ENCODE assay signal across 8 cellular contexts in the genomic region with DNA sequence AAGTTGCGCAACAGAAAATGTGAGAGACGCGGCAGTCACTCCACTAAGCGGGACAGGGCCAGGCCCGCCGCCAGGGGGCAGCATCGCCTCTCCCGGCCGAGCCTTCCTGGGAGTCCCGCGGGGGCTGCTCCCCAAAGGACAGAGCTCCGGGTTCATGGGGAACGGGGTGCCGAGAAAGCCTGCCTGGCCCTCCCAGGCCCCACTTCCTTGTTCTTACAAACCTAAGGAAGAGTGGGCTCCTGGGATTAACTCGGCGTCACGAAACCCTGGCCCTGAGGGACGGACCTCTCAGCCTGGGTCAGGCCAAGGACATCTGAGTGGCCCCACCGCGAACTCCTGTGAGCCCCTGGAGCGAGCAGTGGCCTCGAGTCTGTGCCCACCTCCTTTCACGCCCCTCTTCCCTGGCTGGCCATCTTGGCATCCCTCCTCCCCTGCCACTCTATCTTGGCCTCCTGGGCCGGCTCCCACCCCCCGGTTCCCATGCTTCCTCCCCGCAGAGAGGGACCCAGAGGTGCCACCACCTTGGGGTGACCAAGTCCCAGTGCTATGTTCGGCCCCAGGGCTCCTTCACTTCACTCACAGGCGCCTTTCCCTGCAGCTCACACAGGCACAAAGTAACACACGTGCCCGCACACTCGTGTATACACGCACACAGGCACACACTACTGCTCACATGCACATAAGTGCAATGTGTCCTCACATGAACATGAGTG.
DNase-seq lines count a peak whose midpoint lies in the region; ATAC-seq and TF ChIP-seq lines count a peak whose summit lies in the region.

No MANE protein-coding gene starts in this region.

- peaks cover 0 to 2% (median 0%) of the 10 kb centered on the region in 4 donors for H3K4me1 Mint-ChIP-seq in CD4-positive, CD25-positive, alpha-beta regulatory T cell
- H3K4me1 Mint-ChIP-seq in activated naive CD4-positive, alpha-beta T cell treated with anti-CD3 and anti-CD28 coated beads, Interleukin-2, amount 10 ng/mL, durations not matched to agents 7 days and 5 days = no peaks in the 10 kb centered on the region
- H3K4me1 Mint-ChIP-seq in progenitor cell of endocrine pancreas (ENCODE audit: low read depth) = no peaks in the 10 kb centered on the region

- H3K27me3 Mint-ChIP-seq in CD4-positive, CD25-positive, alpha-beta regulatory T cell = peaks cover 23% of the 10 kb centered on the region
- H3K27me3 Mint-ChIP-seq in activated naive CD4-positive, alpha-beta T cell treated with anti-CD3 and anti-CD28 coated beads, Interleukin-2, amount 10 ng/mL, durations not matched to agents 7 days and 5 days = peaks cover 64% of the 10 kb centered on the region
- peaks cover 53% of the 10 kb centered on the region for H3K27me3 Mint-ChIP-seq in progenitor cell of endocrine pancreas

- intact Hi-C loops in Right ventricle myocardium superior (cut with DNase I) (loop anchor here (2.0 kb wide), 1 partner anchor 272 kb away; no protein-coding TSS in a partner anchor), vagina (cut with DNase I) (loop anchor here (5.0 to 10.0 kb wide), 2 partner anchors 166 to 273 kb away; no protein-coding TSS in a partner anchor)

- peak in 1 of 2 donors; percentile 23 for ATAC-seq in CD4-positive, CD25-positive, alpha-beta regulatory T cell (ENCODE audit: low read depth in 2 of 2)
- ATAC-seq in Right ventricle myocardium superior (ENCODE audit: poor library complexity) = peak; percentile 88
- ATAC-seq in GM19455 (IDR thresholded peaks at IDR 0.05; ENCODE audit: unreplicated experiment) = no peak

- H3K27ac ChIP-seq in CD4-positive, CD25-positive, alpha-beta regulatory T cell (ENCODE audit: insufficient read depth, low read length, poor library complexity, severe bottlenecking) = no peak overlapping the region
- H3K27ac ChIP-seq in SK-N-MC (no peak overlapping the region), vagina (no peak overlapping the region)

- H3K4me1 ChIP-seq in CD4-positive, CD25-positive, alpha-beta regulatory T cell (ENCODE audit: control insufficient read depth, insufficient read depth, low read length, poor library complexity, severe bottlenecking) = no peaks in the 10 kb centered on the region
- peaks cover 30% of the 10 kb centered on the region for H3K4me1 ChIP-seq in vagina

- TF ChIP-seq CTCF in progenitor cell of endocrine pancreas (IDR thresholded peaks at IDR 0.05; ENCODE audit: unreplicated experiment) = peak; percentile 98
- TF ChIP-seq CTCF in vagina (IDR thresholded peaks at IDR 0.05) = peak; percentile 73 to 81 (median 76)

- H3K36me3 ChIP-seq in CD4-positive, CD25-positive, alpha-beta regulatory T cell (ENCODE audit: control insufficient read depth, insufficient read depth, low read length) = no peaks in the 10 kb centered on the region
- H3K36me3 ChIP-seq in SK-N-MC (ENCODE audit: insufficient read depth, low read length) (no peaks in the 10 kb centered on the region), vagina (no peaks in the 10 kb centered on the region)

- CTCF ChIA-PET in activated naive CD4-positive, alpha-beta T cell treated with anti-CD3 and anti-CD28 coated beads, Interleukin-2, amount 10 ng/mL, durations not matched to agents 7 days and 5 days (lab: Charles Lee) = interaction anchor here (0.7 to 1.7 kb wide), 5 partner anchors 143 to 277 kb away, joined by 3 to 9 read pairs (median 4); no protein-coding TSS in a partner anchor

- no peaks in the 10 kb centered on the region for H3K36me3 Mint-ChIP-seq in CD4-positive, CD25-positive, alpha-beta regulatory T cell
- H3K36me3 Mint-ChIP-seq in activated naive CD4-positive, alpha-beta T cell treated with anti-CD3 and anti-CD28 coated beads, Interleukin-2, amount 10 ng/mL, durations not matched to agents 7 days and 5 days = no peaks in the 10 kb centered on the region
- H3K36me3 Mint-ChIP-seq in progenitor cell of endocrine pancreas (ENCODE audit: insufficient read depth) = no peaks in the 10 kb centered on the region

- H3K9me3 ChIP-seq in CD4-positive, CD25-positive, alpha-beta regulatory T cell (ENCODE audit: control insufficient read depth in 2 of 2, low read length in 2 of 2) = no peaks in the 10 kb centered on the region
- no peaks in the 10 kb centered on the region for H3K9me3 ChIP-seq in SK-N-MC (ENCODE audit: low read depth, low read length)
- no peaks in the 10 kb centered on the region for H3K9me3 ChIP-seq in vagina

- no peak overlapping the region for H3K4me3 ChIP-seq in CD4-positive, CD25-positive, alpha-beta regulatory T cell (ENCODE audit: low read depth, low read length)
- H3K4me3 ChIP-seq in SK-N-MC = no peak overlapping the region
- no peak overlapping the region for H3K4me3 ChIP-seq in vagina

- H3K9me3 Mint-ChIP-seq in CD4-positive, CD25-positive, alpha-beta regulatory T cell = peaks cover 0 to 1% (median 0%) of the 10 kb centered on the region in 7 donors
- no peaks in the 10 kb centered on the region for H3K9me3 Mint-ChIP-seq in activated naive CD4-positive, alpha-beta T cell treated with anti-CD3 and anti-CD28 coated beads, Interleukin-2, amount 10 ng/mL, durations not matched to agents 7 days and 5 days
- no peaks in the 10 kb centered on the region for H3K9me3 Mint-ChIP-seq in progenitor cell of endocrine pancreas (ENCODE audit: low read depth)

- H3K27ac Mint-ChIP-seq in CD4-positive, CD25-positive, alpha-beta regulatory T cell = no peak overlapping the region
- no peak overlapping the region for H3K27ac Mint-ChIP-seq in activated naive CD4-positive, alpha-beta T cell treated with anti-CD3 and anti-CD28 coated beads, Interleukin-2, amount 10 ng/mL, durations not matched to agents 7 days and 5 days
- H3K27ac Mint-ChIP-seq in progenitor cell of endocrine pancreas = no peak overlapping the region

- no peak overlapping the region for H3K4me3 Mint-ChIP-seq in CD4-positive, CD25-positive, alpha-beta regulatory T cell
- no peak overlapping the region for H3K4me3 Mint-ChIP-seq in activated naive CD4-positive, alpha-beta T cell treated with anti-CD3 and anti-CD28 coated beads, Interleukin-2, amount 10 ng/mL, durations not matched to agents 7 days and 5 days
- H3K4me3 Mint-ChIP-seq in progenitor cell of endocrine pancreas (ENCODE audit: low read depth) = no peak overlapping the region

- no peak overlapping the region for H3K9ac ChIP-seq in SK-N-MC (ENCODE audit: insufficient read length)

- TF ChIP-seq POLR2A in vagina (IDR thresholded peaks at IDR 0.05) = no peak

- H3K27me3 ChIP-seq in CD4-positive, CD25-positive, alpha-beta regulatory T cell (ENCODE audit: control insufficient read depth, insufficient read depth, low read length) = no peaks in the 10 kb centered on the region
- no peaks in the 10 kb centered on the region for H3K27me3 ChIP-seq in vagina

- peak; percentile 42 to 49 (median 44) for DNase-seq in CD4-positive, CD25-positive, alpha-beta regulatory T cell
- peak; percentile 85 for DNase-seq in HT-29 (ENCODE audit: low spot score)
- peak; percentile 30 for DNase-seq in SK-N-MC (ENCODE audit: low read depth, low spot score)
- DNase-seq in activated naive CD4-positive, alpha-beta T cell treated with anti-CD3 and anti-CD28 coated beads, Interleukin-2, amount 10 ng/mL, durations not matched to agents 7 days and 5 days = peak; percentile 78
- peak; percentile 88 for DNase-seq in Right ventricle myocardium superior
- peak; percentile 88 for DNase-seq in progenitor cell of endocrine pancreas (ENCODE audit: low spot score, unreplicated experiment)
- DNase-seq in vagina (ENCODE audit: extremely low spot score in 2 of 2) = no peak

Comparison
In these comparisons a context has a peak if more than half of its experiments do, and no peak if none do; other contexts are left out.
1. DNase-seq: peak in CD4-positive, CD25-positive, alpha-beta regulatory T cell (3 of 3), HT-29 (single experiment), SK-N-MC (single experiment), activated naive CD4-positive, alpha-beta T cell treated with anti-CD3 and anti-CD28 coated beads, Interleukin-2, amount 10 ng/mL, durations not matched to agents 7 days and 5 days (single experiment), Right ventricle myocardium superior (single experiment) and progenitor cell of endocrine pancreas (single experiment); none in vagina (0 of 2).